In the genomic region with DNA sequence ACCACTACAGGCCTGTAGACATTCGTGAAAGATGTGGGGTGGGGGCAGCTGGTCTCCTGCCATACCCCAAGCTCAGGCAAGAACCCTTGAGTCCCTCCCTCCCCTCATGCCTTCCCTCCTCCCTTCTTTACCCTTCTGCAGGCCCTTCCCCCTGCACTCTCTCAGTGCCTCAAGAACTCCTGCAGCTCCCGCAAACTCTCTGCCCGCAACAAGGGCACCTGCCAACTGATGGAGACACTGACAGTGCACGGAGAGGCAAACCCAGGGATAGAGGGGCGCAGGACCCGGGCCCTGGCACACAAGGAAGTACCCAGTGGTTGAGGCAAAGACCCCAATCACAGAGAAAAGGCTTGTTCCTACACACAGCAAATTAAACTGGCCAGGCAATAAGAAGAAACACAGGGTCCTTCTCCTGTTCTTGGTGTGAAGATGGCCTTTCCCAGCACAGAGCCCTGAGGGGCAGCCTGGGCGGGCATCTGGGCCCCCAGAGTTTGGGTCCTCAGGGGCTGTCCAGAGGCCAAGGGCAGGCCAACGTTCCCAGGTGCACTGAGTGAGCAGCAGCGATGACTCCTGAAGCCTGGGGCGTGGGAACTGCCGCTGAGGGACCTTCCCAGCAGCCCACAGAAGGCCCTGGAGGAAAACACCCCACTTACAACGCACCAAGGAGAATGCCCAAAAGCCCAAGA, we compare ENCODE assay signal across 2 cellular contexts.
TF ChIP-seq lines count a peak whose summit lies in the region.

No MANE protein-coding gene starts in this region.

TF ChIP-seq in SK-N-SH, 30 proteins besides CTCF, POLR2A, EP300 and RAD21 (continued from another document):
- TF ChIP-seq, protein P1, sequence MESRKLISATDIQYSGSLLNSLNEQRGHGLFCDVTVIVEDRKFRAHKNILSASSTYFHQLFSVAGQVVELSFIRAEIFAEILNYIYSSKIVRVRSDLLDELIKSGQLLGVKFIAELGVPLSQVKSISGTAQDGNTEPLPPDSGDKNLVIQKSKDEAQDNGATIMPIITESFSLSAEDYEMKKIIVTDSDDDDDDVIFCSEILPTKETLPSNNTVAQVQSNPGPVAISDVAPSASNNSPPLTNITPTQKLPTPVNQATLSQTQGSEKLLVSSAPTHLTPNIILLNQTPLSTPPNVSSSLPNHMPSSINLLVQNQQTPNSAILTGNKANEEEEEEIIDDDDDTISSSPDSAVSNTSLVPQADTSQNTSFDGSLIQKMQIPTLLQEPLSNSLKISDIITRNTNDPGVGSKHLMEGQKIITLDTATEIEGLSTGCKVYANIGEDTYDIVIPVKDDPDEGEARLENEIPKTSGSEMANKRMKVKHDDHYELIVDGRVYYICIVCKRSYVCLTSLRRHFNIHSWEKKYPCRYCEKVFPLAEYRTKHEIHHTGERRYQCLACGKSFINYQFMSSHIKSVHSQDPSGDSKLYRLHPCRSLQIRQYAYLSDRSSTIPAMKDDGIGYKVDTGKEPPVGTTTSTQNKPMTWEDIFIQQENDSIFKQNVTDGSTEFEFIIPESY (IDR thresholded peaks at IDR 0.05; ENCODE audit: borderline replicate concordance, low read depth) = no peak
- TF ChIP-seq USF1 (IDR thresholded peaks at IDR 0.05; ENCODE audit: borderline replicate concordance, low read depth) (no peak), FOXJ3 (CRISPR knock-in tag; IDR thresholded peaks at IDR 0.05) (no peak), JUND (IDR thresholded peaks at IDR 0.05) (no peak), NRF1 (IDR thresholded peaks at IDR 0.05; ENCODE audit: low read depth, low read length) (no peak)
- TF ChIP-seq, protein P2, sequence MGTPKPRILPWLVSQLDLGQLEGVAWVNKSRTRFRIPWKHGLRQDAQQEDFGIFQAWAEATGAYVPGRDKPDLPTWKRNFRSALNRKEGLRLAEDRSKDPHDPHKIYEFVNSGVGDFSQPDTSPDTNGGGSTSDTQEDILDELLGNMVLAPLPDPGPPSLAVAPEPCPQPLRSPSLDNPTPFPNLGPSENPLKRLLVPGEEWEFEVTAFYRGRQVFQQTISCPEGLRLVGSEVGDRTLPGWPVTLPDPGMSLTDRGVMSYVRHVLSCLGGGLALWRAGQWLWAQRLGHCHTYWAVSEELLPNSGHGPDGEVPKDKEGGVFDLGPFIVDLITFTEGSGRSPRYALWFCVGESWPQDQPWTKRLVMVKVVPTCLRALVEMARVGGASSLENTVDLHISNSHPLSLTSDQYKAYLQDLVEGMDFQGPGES (IDR thresholded peaks at IDR 0.05; ENCODE audit: low read depth, low read length) = no peak
- TF ChIP-seq, protein P3, sequence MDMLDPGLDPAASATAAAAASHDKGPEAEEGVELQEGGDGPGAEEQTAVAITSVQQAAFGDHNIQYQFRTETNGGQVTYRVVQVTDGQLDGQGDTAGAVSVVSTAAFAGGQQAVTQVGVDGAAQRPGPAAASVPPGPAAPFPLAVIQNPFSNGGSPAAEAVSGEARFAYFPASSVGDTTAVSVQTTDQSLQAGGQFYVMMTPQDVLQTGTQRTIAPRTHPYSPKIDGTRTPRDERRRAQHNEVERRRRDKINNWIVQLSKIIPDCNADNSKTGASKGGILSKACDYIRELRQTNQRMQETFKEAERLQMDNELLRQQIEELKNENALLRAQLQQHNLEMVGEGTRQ (IDR thresholded peaks at IDR 0.05; ENCODE audit: borderline replicate concordance, low read depth, low read length) = no peak

TF ChIP-seq in SK-N-SH treated with all-trans-retinoic acid at 6 μM for 48 hours, 23 proteins besides CTCF, POLR2A, EP300 and RAD21 (continued from another document):
- TF ChIP-seq CSRNP3 (CRISPR knock-in tag; IDR thresholded peaks at IDR 0.05) (no peak), ARNTL (CRISPR knock-in tag; IDR thresholded peaks at IDR 0.05; ENCODE audit: borderline replicate concordance, low read depth) (no peak), CSDC2 (CRISPR knock-in tag; IDR thresholded peaks at IDR 0.05) (no peak), RARB (CRISPR knock-in tag; IDR thresholded peaks at IDR 0.05) (no peak), SNAI2 (CRISPR knock-in tag; IDR thresholded peaks at IDR 0.05) (no peak), ESRRG (CRISPR knock-in tag; IDR thresholded peaks at IDR 0.05) (no peak), ZFP30 (CRISPR knock-in tag; IDR thresholded peaks at IDR 0.05) (no peak), ISL1 (CRISPR knock-in tag; IDR thresholded peaks at IDR 0.05) (no peak), GLIS3 (CRISPR knock-in tag; IDR thresholded peaks at IDR 0.05) (no peak), PATZ1 (CRISPR knock-in tag; IDR thresholded peaks at IDR 0.05; ENCODE audit: borderline replicate concordance) (no peak), ZC3H10 (CRISPR knock-in tag; IDR thresholded peaks at IDR 0.05) (no peak), TOX (CRISPR knock-in tag; IDR thresholded peaks at IDR 0.05; ENCODE audit: borderline replicate concordance) (no peak), ZNF70 (CRISPR knock-in tag; IDR thresholded peaks at IDR 0.05) (no peak), ZFP3 (CRISPR knock-in tag; IDR thresholded peaks at IDR 0.05) (no peak)
